ENCODE assay signal across 10 cellular contexts in the genomic region with DNA sequence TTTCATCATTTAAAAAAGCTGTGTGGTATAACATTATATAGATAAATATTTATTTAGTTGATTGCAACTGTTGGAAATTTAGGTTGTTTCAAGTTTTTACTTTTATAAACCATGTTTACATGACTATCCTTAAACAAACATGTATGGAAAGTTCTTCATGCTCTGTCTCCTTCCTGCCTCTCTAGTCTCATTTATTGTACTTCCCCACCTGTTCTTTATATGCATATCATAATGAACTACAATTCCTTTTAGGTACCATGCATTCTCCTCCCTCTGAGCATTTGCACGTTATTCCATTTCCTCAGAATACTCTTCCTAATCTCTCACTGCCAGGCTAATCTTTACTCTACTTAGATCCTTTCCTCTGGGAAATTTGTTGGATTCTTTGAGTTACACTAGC. TPM values are rescaled to one million over a fixed set of nuclear protein-coding genes. Genes with fewer than 3 reads are reported as not detected.
"Had no signal": no experiment of that assay in that cellular context is flagged by ENCODE, and none has a peak within 500 bp of the region (broad histone marks: within the 10 kb centered on the region; RNA-seq: fewer than 3 reads in every experiment).

No MANE protein-coding gene starts in this region.

- H3K27ac ChIP-seq: GM23248, HL-60 had no signal

- ATAC-seq: HCT116, HepG2 had no signal

- H3K4me1 ChIP-seq: HAP-1 had no signal

- H3K9me3 ChIP-seq: HAP-1 had no signal

- H3K36me3 ChIP-seq: HAP-1 had no signal

- DNase-seq: GM23248, GOT3, H7, HFFc6 had no signal

- H3K4me3 ChIP-seq: GM23248, HAP-1 had no signal

RNA-seq across cellular contexts. Expression of a gene that starts 16.9 kb away (rescaled TPM):
- total RNA-seq: GM23248, H4, H7, HFFc6, HT1080 had no signal

RNA-seq across cellular contexts. Expression of a gene that starts 54.8 kb away (rescaled TPM):
- total RNA-seq: GM23248, H4, H7, HFFc6, HT1080 had no signal
